In genomic region chr14:94290197-94290596, GRCh38 we compare ENCODE assay signal across 1 cellular context.
A peak's percentile ranks its signal among the peaks of the same experiment; 100 is the strongest.
TF ChIP-seq lines count a peak whose summit lies in the region.

No MANE protein-coding gene starts in this region.

TF ChIP-seq in HepG2, 621 proteins besides CTCF, POLR2A, EP300 and RAD21:
- TF ChIP-seq, protein P1, sequence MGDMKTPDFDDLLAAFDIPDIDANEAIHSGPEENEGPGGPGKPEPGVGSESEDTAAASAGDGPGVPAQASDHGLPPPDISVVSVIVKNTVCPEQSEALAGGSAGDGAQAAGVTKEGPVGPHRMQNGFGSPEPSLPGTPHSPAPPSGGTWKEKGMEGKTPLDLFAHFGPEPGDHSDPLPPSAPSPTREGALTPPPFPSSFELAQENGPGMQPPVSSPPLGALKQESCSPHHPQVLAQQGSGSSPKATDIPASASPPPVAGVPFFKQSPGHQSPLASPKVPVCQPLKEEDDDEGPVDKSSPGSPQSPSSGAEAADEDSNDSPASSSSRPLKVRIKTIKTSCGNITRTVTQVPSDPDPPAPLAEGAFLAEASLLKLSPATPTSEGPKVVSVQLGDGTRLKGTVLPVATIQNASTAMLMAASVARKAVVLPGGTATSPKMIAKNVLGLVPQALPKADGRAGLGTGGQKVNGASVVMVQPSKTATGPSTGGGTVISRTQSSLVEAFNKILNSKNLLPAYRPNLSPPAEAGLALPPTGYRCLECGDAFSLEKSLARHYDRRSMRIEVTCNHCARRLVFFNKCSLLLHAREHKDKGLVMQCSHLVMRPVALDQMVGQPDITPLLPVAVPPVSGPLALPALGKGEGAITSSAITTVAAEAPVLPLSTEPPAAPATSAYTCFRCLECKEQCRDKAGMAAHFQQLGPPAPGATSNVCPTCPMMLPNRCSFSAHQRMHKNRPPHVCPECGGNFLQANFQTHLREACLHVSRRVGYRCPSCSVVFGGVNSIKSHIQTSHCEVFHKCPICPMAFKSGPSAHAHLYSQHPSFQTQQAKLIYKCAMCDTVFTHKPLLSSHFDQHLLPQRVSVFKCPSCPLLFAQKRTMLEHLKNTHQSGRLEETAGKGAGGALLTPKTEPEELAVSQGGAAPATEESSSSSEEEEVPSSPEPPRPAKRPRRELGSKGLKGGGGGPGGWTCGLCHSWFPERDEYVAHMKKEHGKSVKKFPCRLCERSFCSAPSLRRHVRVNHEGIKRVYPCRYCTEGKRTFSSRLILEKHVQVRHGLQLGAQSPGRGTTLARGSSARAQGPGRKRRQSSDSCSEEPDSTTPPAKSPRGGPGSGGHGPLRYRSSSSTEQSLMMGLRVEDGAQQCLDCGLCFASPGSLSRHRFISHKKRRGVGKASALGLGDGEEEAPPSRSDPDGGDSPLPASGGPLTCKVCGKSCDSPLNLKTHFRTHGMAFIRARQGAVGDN (CRISPR knock-in tag; IDR thresholded peaks at IDR 0.05) = peak; percentile 33; the same call in 1 of the 2 replicates
- TF ChIP-seq ZNF772 (CRISPR knock-in tag; IDR thresholded peaks at IDR 0.05) (no peak), AGO2 (optimal IDR thresholded peaks at IDR 0.05; ENCODE audit: low read depth, low read length) (peak; percentile 44), ZBTB3 (CRISPR knock-in tag; IDR thresholded peaks at IDR 0.05; ENCODE audit: borderline replicate concordance, low read depth) (no peak)
